Comparison of ENCODE assay signal across 1 cellular context in the genomic region with DNA sequence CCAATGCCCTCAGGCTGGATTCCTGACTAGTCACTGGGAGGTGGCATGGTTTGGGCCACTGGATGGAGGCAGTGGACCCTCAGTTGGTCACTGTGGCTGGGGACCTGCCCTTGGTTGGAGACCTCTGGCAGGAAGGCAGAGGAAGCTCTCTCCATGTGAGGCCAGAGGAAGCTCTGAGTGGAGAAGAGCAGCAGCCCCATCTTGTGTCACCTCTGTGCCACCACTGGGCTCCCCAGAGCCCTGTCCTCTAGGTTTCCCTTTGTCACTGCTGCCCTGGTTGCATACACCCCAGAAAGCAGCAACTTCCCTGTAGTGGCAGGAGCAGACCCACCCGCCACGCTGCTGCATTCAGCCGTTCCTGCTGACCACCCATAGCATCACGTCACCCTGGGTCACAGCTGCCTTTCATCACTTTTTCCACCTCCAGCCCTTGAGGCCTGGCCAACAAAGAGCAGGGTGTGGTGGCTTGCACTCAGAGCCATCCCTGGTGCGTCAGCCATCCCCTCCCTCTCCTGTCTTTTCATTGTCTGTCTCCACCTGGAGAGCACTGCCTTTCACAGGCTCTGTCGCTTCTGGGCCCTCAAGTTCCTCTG.
TF ChIP-seq lines count a peak whose summit lies in the region.

No MANE protein-coding gene starts in this region.

TF ChIP-seq in K562, 482 proteins besides CTCF, POLR2A, EP300 and RAD21:
- TF ChIP-seq RBM22 (IDR thresholded peaks at IDR 0.05; ENCODE audit: low read depth, low read length, poor library complexity, severe bottlenecking) (no peak), SMC3 (conservative IDR thresholded peaks at IDR 0.05; ENCODE audit: insufficient read depth, low read depth, low read length) (peak; percentile 31; the same call in 1 of the 2 replicates)
